Comparison of ENCODE assay signal across 11 cellular contexts in the genomic region with DNA sequence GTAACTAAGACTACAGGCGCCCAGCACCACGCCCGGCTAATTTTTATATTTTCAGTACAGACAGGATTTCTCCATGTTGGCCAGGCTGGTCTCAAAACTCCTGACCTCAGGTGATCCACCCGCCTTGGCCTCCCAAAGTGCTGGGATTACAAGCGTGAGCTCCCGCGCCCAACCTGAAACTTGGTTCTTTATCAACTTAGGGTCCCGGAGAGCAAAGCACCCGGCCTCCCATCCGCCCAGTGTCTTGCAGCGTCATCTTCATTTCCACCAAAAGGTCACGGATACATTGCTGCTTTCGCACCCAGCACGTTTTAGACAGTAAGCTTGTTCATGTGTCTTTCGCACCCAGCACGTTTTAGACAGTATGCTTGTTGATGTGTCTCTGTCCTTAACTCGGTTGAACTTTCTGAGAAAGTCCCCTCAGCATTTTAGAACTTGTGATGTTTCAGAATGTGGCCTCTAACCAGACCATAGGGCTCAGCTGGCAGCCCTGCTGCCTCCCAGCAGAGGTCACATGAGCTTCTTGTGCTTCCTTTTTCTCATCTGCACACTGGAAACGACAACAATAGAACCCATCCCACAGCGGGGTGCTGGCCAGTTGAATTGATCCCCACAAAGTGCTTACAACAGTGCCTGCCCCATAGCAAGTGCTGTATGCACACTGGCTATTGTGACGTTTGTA. TPM values are rescaled to one million over a fixed set of nuclear protein-coding genes. Genes with fewer than 3 reads are reported as not detected.
DNase-seq lines count a peak whose midpoint lies in the region; ATAC-seq, FAIRE-seq and TF ChIP-seq lines count a peak whose summit lies in the region.
"Had no signal": no experiment of that assay in that cellular context is flagged by ENCODE, and none has a peak within 500 bp of the region (broad histone marks: within the 10 kb centered on the region; RNA-seq: fewer than 3 reads in every experiment).

No MANE protein-coding gene starts in this region.

- no TSS peak for BruUV-seq in PC-3 (replicated peaks; lab: Mats Ljungman, UMichigan)

- intact Hi-C loops in left colon (cut with DNase I, micrococcal nuclease) (no loop called here), kidney (cut with DNase I) (no loop called here), ovary (cut with DNase I) (no loop called here), PC-3 (cut with micrococcal nuclease) (no loop called here)

- H3K4me2 ChIP-seq in PC-3 (ENCODE audit: low read length) = no peak overlapping the region

- no peaks in the 10 kb centered on the region for H4K20me1 ChIP-seq in PC-3 (ENCODE audit: low read length)

- H3K4me1 ChIP-seq in kidney (ENCODE audit: control insufficient read depth in 1 of 2, insufficient read depth in 1 of 2, low read depth in 1 of 2, low read length in 2 of 2) (no peaks in the 10 kb centered on the region), ovary (ENCODE audit: insufficient read depth) (no peaks in the 10 kb centered on the region), PC-3 (ENCODE audit: insufficient read depth, low read length) (peaks cover 11% of the 10 kb centered on the region; the same call in 1 of the 2 replicates)

- H3K36me3 ChIP-seq in kidney (ENCODE audit: control insufficient read depth in 1 of 2, insufficient read depth in 2 of 2, low read length in 2 of 2) (no peaks in the 10 kb centered on the region), ovary (no peaks in the 10 kb centered on the region), PC-3 (ENCODE audit: low read depth, low read length) (no peaks in the 10 kb centered on the region)

- ATAC-seq in GM19043 (IDR thresholded peaks at IDR 0.05; ENCODE audit: low read depth, unreplicated experiment) = peak; percentile 42
- peak; percentile 37 for ATAC-seq in left colon
- ATAC-seq in PC-3 = no peak

- no peak overlapping the region for H3K4me3 ChIP-seq in kidney (ENCODE audit: low read length in 2 of 2)
- no peak overlapping the region for H3K4me3 ChIP-seq in ovary
- H3K4me3 ChIP-seq in PC-3 (ENCODE audit: low read length) = no peak overlapping the region

- H3K9me3 ChIP-seq in kidney (ENCODE audit: control insufficient read depth in 1 of 2, low read length in 2 of 2) (no peaks in the 10 kb centered on the region), ovary (no peaks in the 10 kb centered on the region), PC-3 (ENCODE audit: low read length) (no peaks in the 10 kb centered on the region)

- TF ChIP-seq POLR2A in ovary (IDR thresholded peaks at IDR 0.05) = no peak

- TF ChIP-seq EP300 in ovary (IDR thresholded peaks at IDR 0.05) = no peak

- H3K27me3 ChIP-seq in ovary (no peaks in the 10 kb centered on the region), PC-3 (ENCODE audit: low read length) (no peaks in the 10 kb centered on the region)

- DNase-seq in AML-193 (lab: John Stamatoyannopoulos, UW) = peak; percentile 79 to 84
- peak; percentile 52 for DNase-seq in SKM-1 (lab: John Stamatoyannopoulos, UW; ENCODE audit: unreplicated experiment)
- DNase-seq in left colon = no peak
- DNase-seq in kidney = no peak
- no peak for DNase-seq in ovary
- DNase-seq in PC-3 = no peak
- no peak for DNase-seq in occipital lobe (lab: John Stamatoyannopoulos, UW)
- DNase-seq: NCI-H510A had no signal

- H3K9me2 ChIP-seq in PC-3 (replicated peaks; ENCODE audit: low read length) = no peaks in the 10 kb centered on the region

- no peak overlapping the region for H2AFZ ChIP-seq in PC-3 (ENCODE audit: low read length)

- no peak for FAIRE-seq in kidney (lab: Jason Lieb, UNC)

- WGBS in ovary, 3 donors = 77 to 81% (median 77%) methylated on average over 20 of the region's 20 CpGs

- no peaks in the 10 kb centered on the region for H3K79me2 ChIP-seq in PC-3 (ENCODE audit: low read length)

- CTCF ChIA-PET in PC-3 (lab: Charles Lee) = no interaction called here

- no peaks in the 10 kb centered on the region for H3F3A ChIP-seq in PC-3 (ENCODE audit: low read length, unreplicated experiment)

- POLR2A ChIA-PET in PC-3 (lab: Charles Lee; ENCODE audit: unreplicated experiment) = no interaction called here

- no peak for TF ChIP-seq CTCF in kidney (IDR thresholded peaks at IDR 0.05; ENCODE audit: borderline replicate concordance, extremely low read depth, insufficient read depth)
- no peak for TF ChIP-seq CTCF in ovary (IDR thresholded peaks at IDR 0.05)
- no peak for TF ChIP-seq CTCF in PC-3 (conservative IDR thresholded peaks at IDR 0.05; ENCODE audit: low read depth, low read length)

- H3K27ac ChIP-seq in kidney (ENCODE audit: low read depth in 2 of 2, low read length in 2 of 2) = no peak overlapping the region
- no peak overlapping the region for H3K27ac ChIP-seq in ovary
- no peak overlapping the region for H3K27ac ChIP-seq in PC-3 (ENCODE audit: low read length)
- H3K27ac ChIP-seq: C4-2B had no signal

- H3K9ac ChIP-seq in kidney (ENCODE audit: low read length in 2 of 2) (no peak overlapping the region), PC-3 (ENCODE audit: low read length) (no peak overlapping the region)

RNA-seq across cellular contexts. Expression of gene PRR18, which starts 48.8 kb away (rescaled TPM):
- total RNA-seq in left colon = not detected
- 0.19 TPM for total RNA-seq in kidney
- polyA plus RNA-seq in kidney (ENCODE audit: insufficient read depth, low read depth, low replicate concordance) = not detected
- 1 to 10 TPM in 1 of 7 donors, under 1 TPM in 2, not detected in 4; 0.17 to 5.1 (median 0.33) TPM for total RNA-seq in ovary
- under 1 TPM in 1 of 2 donors, not detected in 1; 0.05 TPM for polyA plus RNA-seq in ovary
- total RNA-seq in PC-3 (2014; rRNA removed) = not detected in 2 replicates
- 0.47 TPM for total RNA-seq in occipital lobe
- total RNA-seq: osteoblast had no signal

Comparison
In these comparisons a context has a peak if more than half of its experiments do, and no peak if none do; other contexts are left out.
1. DNase-seq: peak in AML-193 (2 of 2) and SKM-1 (single experiment); none in left colon (0 of 2), kidney (single experiment), ovary (0 of 5), PC-3 (single experiment) and occipital lobe (single experiment).